10 cellular contexts compared by ENCODE assay signal in genomic region chr2:98348066-98348561, GRCh38.
A peak's percentile ranks its signal among the peaks of the same experiment; 100 is the strongest.
DNase-seq lines count a peak whose midpoint lies in the region; ATAC-seq lines count a peak whose summit lies in the region.
"Had no signal": no experiment of that assay in that cellular context is flagged by ENCODE, and none has a peak within 500 bp of the region (broad histone marks: within the 10 kb centered on the region; RNA-seq: fewer than 3 reads in every experiment).

No MANE protein-coding gene starts in this region.

- peak; percentile 19 for DNase-seq in DMS79 treated with DMSO at 0.1 percent for 48 hours (lab: John Stamatoyannopoulos, UW)
- DNase-seq in NCI-H1092 treated with DMSO at 0.1 percent for 48 hours (lab: John Stamatoyannopoulos, UW), result peak; percentile 81
- DNase-seq in astrocyte of the hippocampus (ENCODE audit: low read depth, low spot score), result peak; percentile 25
- DNase-seq in middle frontal gyrus (ENCODE audit: extremely low spot score, low spot score), result peak; percentile 22
- DNase-seq in SIG-M5 (lab: John Stamatoyannopoulos, UW), result no peak
- no peak for DNase-seq in activated CD4-positive, alpha-beta T cell treated with anti-CD3 and anti-CD28 coated beads, Interleukin-2, amount 50 U/mL, for 48 hours
- DNase-seq: activated T-cell treated with anti-CD3 and anti-CD28 coated beads, Interleukin-2, amount 50 U/mL, for 4 hours; MV-4-11 had no signal

- ATAC-seq in GM21737 (IDR thresholded peaks at IDR 0.05; ENCODE audit: unreplicated experiment) (no peak), GM18511 (IDR thresholded peaks at IDR 0.05; ENCODE audit: unreplicated experiment) (no peak)
- ATAC-seq: activated T-cell treated with anti-CD3 and anti-CD28 coated beads, Interleukin-2, amount 50 U/mL, for 4 hours had no signal

Comparison
In these comparisons a context has a peak if more than half of its experiments do, and no peak if none do; other contexts are left out.
1. DNase-seq: peak in DMS79 treated with DMSO at 0.1 percent for 48 hours (single experiment), NCI-H1092 treated with DMSO at 0.1 percent for 48 hours (single experiment), astrocyte of the hippocampus (single experiment) and middle frontal gyrus (single experiment); none in SIG-M5 (single experiment) and activated CD4-positive, alpha-beta T cell treated with anti-CD3 and anti-CD28 coated beads, Interleukin-2, amount 50 U/mL, for 48 hours (0 of 2).